21 cellular contexts compared by ENCODE assay signal in genomic region chr12:55712154-55712553, GRCh38. TPM values are rescaled to one million over a fixed set of nuclear protein-coding genes. Genes with fewer than 3 reads are reported as not detected.
DNase-seq lines count a peak whose midpoint lies in the region; ATAC-seq and TF ChIP-seq lines count a peak whose summit lies in the region.
"Had no signal": no experiment of that assay in that cellular context is flagged by ENCODE, and none has a peak within 500 bp of the region (broad histone marks: within the 10 kb centered on the region; RNA-seq: fewer than 3 reads in every experiment).

No MANE protein-coding gene starts in this region.

- TF ChIP-seq CTCF in heart right ventricle (IDR thresholded peaks at IDR 0.05) (no peak), psoas muscle (IDR thresholded peaks at IDR 0.05) (no peak)

- H3K4me1 ChIP-seq in heart right ventricle, result peaks cover 12 to 64% (median 53%) of the 10 kb centered on the region in 9 donors
- peaks cover 60% of the 10 kb centered on the region for H3K4me1 ChIP-seq in psoas muscle
- peaks cover 0 to 7% of the 10 kb centered on the region in 2 donors for H3K4me1 ChIP-seq in aorta (ENCODE audit: control insufficient read depth in 1 of 2, insufficient read depth in 2 of 2, low read length in 2 of 2)

- H3K27ac ChIP-seq in heart right ventricle, result peak overlapping the region; percentile 67 to 98 (median 89)
- peak overlapping the region; percentile 92 for H3K27ac ChIP-seq in psoas muscle
- peak overlapping the region in 1 of 2 donors; percentile 25 for H3K27ac ChIP-seq in aorta (ENCODE audit: low read depth in 1 of 2, low read length in 2 of 2)
- H3K27ac ChIP-seq: BLaER1 treated with 17β-estradiol and CSF1 and Interleukin-3, amounts not matched to agents 10 nM and 100 nM; brain microvascular endothelial cell; SK-N-MC had no signal

- 29 to 40% methylated on average over 3 of the region's 3 CpGs for WGBS in heart right ventricle, 2 donors
- 16 to 35% (median 18%) methylated on average over 3 of the region's 3 CpGs for WGBS in psoas muscle, 3 donors
- WGBS in aorta, 2 donors, result 20 to 53% methylated on average over 3 of the region's 3 CpGs

- H3K4me3 ChIP-seq in heart right ventricle (peak overlapping the region; percentile 22 to 87 (median 70)), psoas muscle (peak overlapping the region; percentile 85), aorta (ENCODE audit: low read length in 2 of 2) (no peak overlapping the region)
- H3K4me3 ChIP-seq: BLaER1 treated with 17β-estradiol and CSF1 and Interleukin-3, amounts not matched to agents 10 nM and 100 nM; SK-N-MC had no signal

- H3K27me3 ChIP-seq in heart right ventricle, result peaks cover 0 to 4% (median 0%) of the 10 kb centered on the region in 7 donors
- no peaks in the 10 kb centered on the region for H3K27me3 ChIP-seq in psoas muscle (ENCODE audit: insufficient read depth in 3 of 3, low read length in 2 of 3)
- H3K27me3 ChIP-seq in aorta (ENCODE audit: control insufficient read depth in 1 of 2, insufficient read depth in 2 of 2, low read length in 1 of 2), result no peaks in the 10 kb centered on the region

- peak; percentile 61 for ATAC-seq in Right ventricle myocardium inferior
- peak; percentile 30 to 66 (median 52) for ATAC-seq in heart right ventricle
- peak in 1 of 4 donors; percentile 14 for ATAC-seq in psoas muscle
- ATAC-seq in aorta (ENCODE audit: low FRiP score), result no peak
- no peak for ATAC-seq in HG02981 (IDR thresholded peaks at IDR 0.05; ENCODE audit: unreplicated experiment)
- ATAC-seq: PC-3 had no signal

- no peak for DNase-seq in Right ventricle myocardium inferior (ENCODE audit: missing footprints)
- no peak for DNase-seq in cardiac septum (ENCODE audit: low spot score)
- DNase-seq in heart right ventricle, result peak; percentile 51 to 83
- peak; percentile 24 to 61 for DNase-seq in psoas muscle
- peak; percentile 48 to 71 for DNase-seq in aorta
- DNase-seq in mesenteric fat pad (ENCODE audit: low spot score), result no peak
- no peak for DNase-seq in SW480 (ENCODE audit: low spot score)
- DNase-seq: activated CD4-positive, alpha-beta T cell treated with anti-CD3 and anti-CD28 coated beads for 1 hour; activated CD8-positive, alpha-beta memory T cell treated with anti-CD3 and anti-CD28 coated beads, Interleukin-2, amount 50 U/mL, for 48 hours; activated naive CD4-positive, alpha-beta T cell treated with Interleukin-2 at 50 U/mL for 16 hours; brain microvascular endothelial cell; DMS79 treated with DMSO at 0.1 percent for 48 hours; effector memory CD4-positive, alpha-beta T cell; KBM-7; NCI-H1092; NCI-H748 treated with DMSO at 0.1 percent for 48 hours; PC-3; T-helper 9 cell had no signal

- H3K9me3 ChIP-seq in heart right ventricle (no peaks in the 10 kb centered on the region), psoas muscle (no peaks in the 10 kb centered on the region), aorta (ENCODE audit: control insufficient read depth, low read length) (no peaks in the 10 kb centered on the region)
- H3K9me3 ChIP-seq: BLaER1 treated with 17β-estradiol and CSF1 and Interleukin-3, amounts not matched to agents 10 nM and 100 nM had no signal

- intact Hi-C loops in Right ventricle myocardium inferior (cut with DNase I) (no loop called here), cardiac septum (cut with DNase I) (no loop called here), heart right ventricle (cut with DNase I) (no loop called here), psoas muscle (cut with DNase I) (no loop called here), aorta (cut with DNase I) (no loop called here)

- H3K36me3 ChIP-seq in heart right ventricle (no peaks in the 10 kb centered on the region), psoas muscle (ENCODE audit: insufficient read depth in 1 of 2, low read depth in 1 of 2) (no peaks in the 10 kb centered on the region), aorta (ENCODE audit: control insufficient read depth in 1 of 2, insufficient read depth in 2 of 2, low read length in 1 of 2) (no peaks in the 10 kb centered on the region)
- H3K36me3 ChIP-seq: BLaER1 treated with 17β-estradiol and CSF1 and Interleukin-3, amounts not matched to agents 10 nM and 100 nM; brain microvascular endothelial cell had no signal

RNA-seq across cellular contexts. Expression of gene BLOC1S1, which starts 3.7 kb away (rescaled TPM):
- total RNA-seq in Right ventricle myocardium inferior, result 128 TPM
- total RNA-seq in cardiac septum, result 97.7 TPM
- total RNA-seq in heart right ventricle, result 100 to 1,000 TPM in 5 of 10 donors, 10 to 100 TPM in 5; 68.3 to 136 (median 101) TPM
- polyA plus RNA-seq in heart right ventricle, result 100 to 1,000 TPM; 305 to 515 TPM
- 100 to 1,000 TPM; 127 to 193 (median 165) TPM for total RNA-seq in psoas muscle
- 100 to 1,000 TPM; 185 to 260 (median 228) TPM for polyA plus RNA-seq in psoas muscle
- 100 to 1,000 TPM in 1 of 2 donors, 10 to 100 TPM in 1; 87.3 to 115 TPM for total RNA-seq in aorta
- polyA plus RNA-seq in aorta, result 100 to 1,000 TPM; 248 to 351 TPM
- 136 TPM for total RNA-seq in mesenteric fat pad

RNA-seq across cellular contexts. Expression of gene ITGA7, which starts 4.5 kb away (rescaled TPM):
- total RNA-seq in Right ventricle myocardium inferior (479 TPM), cardiac septum (806 TPM), heart right ventricle (100 to 1,000 TPM; 422 to 750 (median 538) TPM), psoas muscle (100 to 1,000 TPM; 297 to 433 (median 350) TPM), aorta (100 to 1,000 TPM; 463 to 747 TPM), mesenteric fat pad (536 TPM)
- polyA plus RNA-seq in heart right ventricle (100 to 1,000 TPM; 247 to 481 TPM), psoas muscle (100 to 1,000 TPM in 2 of 3 donors, 10 to 100 TPM in 1; 51.8 to 254 (median 152) TPM), aorta (100 to 1,000 TPM in 1 of 2 donors, 10 to 100 TPM in 1; 76.1 to 633 TPM)

RNA-seq across cellular contexts. Expression of gene RDH5, which starts 8.0 kb away (rescaled TPM):
- total RNA-seq in Right ventricle myocardium inferior (12.9 TPM), cardiac septum (26.3 TPM), heart right ventricle (10 to 100 TPM in 6 of 10 donors, 1 to 10 TPM in 4; 4.9 to 25.9 (median 13.6) TPM), psoas muscle (10 to 100 TPM; 11.4 to 25.4 (median 16.0) TPM), aorta (10 to 100 TPM; 21.9 to 51.1 TPM), mesenteric fat pad (123 TPM)
- polyA plus RNA-seq in heart right ventricle (10 to 100 TPM; 40.1 to 54.5 TPM), psoas muscle (10 to 100 TPM in 2 of 3 donors, 1 to 10 TPM in 1; 7.0 to 14.0 (median 11.9) TPM), aorta (10 to 100 TPM; 16.7 to 49.4 TPM)

RNA-seq across cellular contexts. Expression of gene CD63, which starts 16.7 kb away (rescaled TPM):
- 790 TPM for total RNA-seq in Right ventricle myocardium inferior
- 914 TPM for total RNA-seq in cardiac septum
- total RNA-seq in heart right ventricle, result 1,000 to 10,000 TPM in 2 of 10 donors, 100 to 1,000 TPM in 8; 565 to 1,547 (median 768) TPM
- polyA plus RNA-seq in heart right ventricle, result 1,000 to 10,000 TPM; 1,333 to 2,861 TPM
- total RNA-seq in psoas muscle, result 1,000 to 10,000 TPM in 2 of 4 donors, 100 to 1,000 TPM in 2; 592 to 1,401 (median 983) TPM
- 1,000 to 10,000 TPM; 1,147 to 2,407 (median 1,257) TPM for polyA plus RNA-seq in psoas muscle
- total RNA-seq in aorta, result 1,000 to 10,000 TPM; 1,107 to 1,135 TPM
- polyA plus RNA-seq in aorta, result 1,000 to 10,000 TPM; 1,323 to 1,532 TPM
- 1,545 TPM for total RNA-seq in mesenteric fat pad

RNA-seq across cellular contexts. Expression of gene GDF11, which starts 30.8 kb away (rescaled TPM):
- 9.7 TPM for total RNA-seq in Right ventricle myocardium inferior
- total RNA-seq in cardiac septum, result 18.0 TPM
- total RNA-seq in heart right ventricle, result 10 to 100 TPM in 8 of 10 donors, 1 to 10 TPM in 2; 6.2 to 17.6 (median 12.4) TPM
- 1 to 10 TPM; 3.2 to 8.3 TPM for polyA plus RNA-seq in heart right ventricle
- 1 to 10 TPM in 3 of 4 donors, under 1 TPM in 1; 0.88 to 4.8 (median 1.4) TPM for total RNA-seq in psoas muscle
- 1 to 10 TPM in 2 of 3 donors, under 1 TPM in 1; 0.34 to 3.7 (median 2.3) TPM for polyA plus RNA-seq in psoas muscle
- total RNA-seq in aorta, result 1 to 10 TPM; 6.6 to 9.4 TPM
- 1 to 10 TPM; 3.0 to 4.2 TPM for polyA plus RNA-seq in aorta
- total RNA-seq in mesenteric fat pad, result 5.8 TPM

Comparison
In these comparisons a context has a peak if more than half of its experiments do, and no peak if none do; other contexts are left out.
1. DNase-seq: peak in heart right ventricle (2 of 2), psoas muscle (2 of 2) and aorta (2 of 2); none in Right ventricle myocardium inferior (single experiment), cardiac septum (single experiment), mesenteric fat pad (single experiment) and SW480 (single experiment).
2. ATAC-seq: peak in Right ventricle myocardium inferior (single experiment) and heart right ventricle (8 of 8); none in aorta (single experiment) and HG02981 (single experiment).
3. H3K4me3 ChIP-seq: peak in heart right ventricle (10 of 10) and psoas muscle (single experiment); none in aorta (0 of 2).